In the genomic region with DNA sequence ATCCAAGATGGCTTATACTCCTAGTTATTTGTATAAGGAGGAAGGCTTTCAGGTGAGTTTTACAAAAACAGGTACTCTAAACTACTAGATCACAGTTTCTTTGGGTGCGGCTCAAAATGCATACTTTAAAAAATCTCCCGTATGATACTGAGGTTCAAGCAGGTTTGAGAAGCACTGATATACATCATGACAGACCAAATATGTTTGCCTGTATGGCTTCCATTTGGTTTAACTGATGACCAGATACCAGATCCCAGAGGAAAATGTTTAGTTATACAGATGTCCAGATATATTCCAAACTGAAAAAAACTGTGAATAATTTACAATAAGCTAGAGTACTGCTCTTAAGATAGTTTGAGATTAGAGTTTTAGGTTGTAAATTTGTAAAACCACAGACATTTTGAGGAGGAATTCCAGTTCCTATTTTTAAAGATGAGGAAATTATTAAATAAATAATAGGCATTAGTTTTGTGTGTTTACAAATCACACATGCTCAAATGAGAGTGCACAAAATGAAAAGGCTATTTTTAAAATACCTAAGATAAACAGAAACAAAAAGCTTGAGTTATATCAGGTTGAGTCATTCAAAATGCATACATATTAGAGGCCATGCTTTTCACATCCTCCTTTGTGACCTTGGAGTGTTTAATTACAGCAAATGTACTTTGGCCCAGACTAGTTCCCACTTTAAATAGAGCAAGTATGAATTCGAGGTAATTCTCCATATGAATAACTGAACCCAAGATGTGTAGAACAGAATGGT, we compare ENCODE assay signal across 10 cellular contexts.
A peak's percentile ranks its signal among the peaks of the same experiment; 100 is the strongest.
DNase-seq lines count a peak whose midpoint lies in the region; ATAC-seq and TF ChIP-seq lines count a peak whose summit lies in the region.
"Had no signal": no experiment of that assay in that cellular context is flagged by ENCODE, and none has a peak within 500 bp of the region (broad histone marks: within the 10 kb centered on the region; RNA-seq: fewer than 3 reads in every experiment).

No MANE protein-coding gene starts in this region.

- no peak overlapping the region for H3K4me3 Mint-ChIP-seq in stimulated activated naive CD8-positive, alpha-beta T cell treated with anti-CD3 and anti-CD28 coated beads, Interleukin-15, amount 100 ng/mL, for 72 hours
- H3K4me3 Mint-ChIP-seq in CD4-positive, alpha-beta T cell: no peak overlapping the region
- H3K4me3 Mint-ChIP-seq: activated CD8-positive, alpha-beta T cell treated with anti-CD3 and anti-CD28 coated beads for 36 hours had no signal

- H3K27me3 Mint-ChIP-seq in stimulated activated naive CD8-positive, alpha-beta T cell treated with anti-CD3 and anti-CD28 coated beads, Interleukin-15, amount 100 ng/mL, for 72 hours: no peaks in the 10 kb centered on the region
- H3K27me3 Mint-ChIP-seq in CD4-positive, alpha-beta T cell: no peaks in the 10 kb centered on the region
- H3K27me3 Mint-ChIP-seq: activated CD8-positive, alpha-beta T cell treated with anti-CD3 and anti-CD28 coated beads for 36 hours had no signal

- H3K36me3 Mint-ChIP-seq in CD4-positive, alpha-beta T cell (ENCODE audit: low read depth): no peaks in the 10 kb centered on the region

- DNase-seq in DMS53 treated with DMSO at 0.1 percent for 48 hours (lab: John Stamatoyannopoulos, UW; ENCODE audit: unreplicated experiment) (peak; percentile 28), adipocyte (ENCODE audit: low read depth) (peak; percentile 47), left lung (no peak), NCI-H748 (lab: John Stamatoyannopoulos, UW; ENCODE audit: unreplicated experiment) (no peak), OCI-M2 (lab: John Stamatoyannopoulos, UW; ENCODE audit: unreplicated experiment) (no peak)
- no peak for DNase-seq in stimulated activated naive CD8-positive, alpha-beta T cell treated with anti-CD3 and anti-CD28 coated beads, Interleukin-15, amount 100 ng/mL, for 72 hours
- DNase-seq in CD4-positive, alpha-beta T cell: no peak
- DNase-seq: activated CD8-positive, alpha-beta T cell treated with anti-CD3 and anti-CD28 coated beads for 36 hours; SHP77 treated with DMSO at 0.1 percent for 48 hours had no signal

- TF ChIP-seq CTCF in HEK293 (tag by site-specific recombination; IDR thresholded peaks at IDR 0.05) (no peak), left lung (IDR thresholded peaks at IDR 0.05) (no peak)
- no peak for TF ChIP-seq CTCF in CD4-positive, alpha-beta T cell (IDR thresholded peaks at IDR 0.05)

- peak overlapping the region; percentile 44 for H3K9ac ChIP-seq in adipocyte (ENCODE audit: low read length)

- H3K27me3 ChIP-seq in adipocyte (replicated peaks; ENCODE audit: control insufficient read depth, insufficient read depth, low read length): no peaks in the 10 kb centered on the region
- H3K27me3 ChIP-seq in left lung: no peaks in the 10 kb centered on the region
- H3K27me3 ChIP-seq in CD4-positive, alpha-beta T cell (ENCODE audit: control insufficient read depth, insufficient read depth, low read length): no peaks in the 10 kb centered on the region

- no peak overlapping the region for H3K27ac ChIP-seq in HEK293 (ENCODE audit: extremely low read depth, low read depth, low read length)
- no peak overlapping the region for H3K27ac ChIP-seq in left lung
- no peak overlapping the region for H3K27ac ChIP-seq in CD4-positive, alpha-beta T cell (ENCODE audit: low read depth, low read length)

- POLR2A ChIA-PET in HEK293 (lab: Yijun Ruan, JAX): no interaction called here
- POLR2A ChIA-PET in CD4-positive, alpha-beta T cell (lab: Charles Lee): no interaction called here

- no peak overlapping the region for H3K4me3 ChIP-seq in HEK293 (ENCODE audit: low read depth, low read length)
- no peak overlapping the region for H3K4me3 ChIP-seq in adipocyte (ENCODE audit: low read length)
- no peak overlapping the region for H3K4me3 ChIP-seq in left lung

- H3K4me1 ChIP-seq in HEK293 (ENCODE audit: control insufficient read depth, insufficient read depth, low read length) (peaks cover 25% of the 10 kb centered on the region), adipocyte (ENCODE audit: control insufficient read depth, insufficient read depth, low read length) (peaks cover 21% of the 10 kb centered on the region), left lung (peaks cover 6 to 11% of the 10 kb centered on the region in 2 donors)

- H3K4me1 Mint-ChIP-seq in stimulated activated naive CD8-positive, alpha-beta T cell treated with anti-CD3 and anti-CD28 coated beads, Interleukin-15, amount 100 ng/mL, for 72 hours: no peaks in the 10 kb centered on the region
- no peaks in the 10 kb centered on the region for H3K4me1 Mint-ChIP-seq in CD4-positive, alpha-beta T cell (ENCODE audit: low read depth)

- H3K36me3 ChIP-seq in HEK293 (ENCODE audit: control insufficient read depth in 2 of 2, insufficient read depth in 1 of 2, low read length in 2 of 2) (no peaks in the 10 kb centered on the region), adipocyte (ENCODE audit: control insufficient read depth, insufficient read depth, low read length, severe bottlenecking) (no peaks in the 10 kb centered on the region), left lung (no peaks in the 10 kb centered on the region)

- intact Hi-C loops in left lung (cut with DNase I): no loop called here
- intact Hi-C loops in CD4-positive, alpha-beta T cell (cut with DNase I, micrococcal nuclease): no loop called here

- no peaks in the 10 kb centered on the region for H3K9me3 ChIP-seq in HEK293 (ENCODE audit: control insufficient read depth, insufficient read depth, low read depth, low read length)
- no peaks in the 10 kb centered on the region for H3K9me3 ChIP-seq in adipocyte (ENCODE audit: control insufficient read depth, low read length)
- no peaks in the 10 kb centered on the region for H3K9me3 ChIP-seq in left lung
- no peaks in the 10 kb centered on the region for H3K9me3 ChIP-seq in CD4-positive, alpha-beta T cell (ENCODE audit: control insufficient read depth, low read length)

- ATAC-seq in left lung: peak; percentile 68
- no peak for ATAC-seq in stimulated activated naive CD8-positive, alpha-beta T cell treated with anti-CD3 and anti-CD28 coated beads, Interleukin-15, amount 100 ng/mL, for 72 hours
- no peak for ATAC-seq in CD4-positive, alpha-beta T cell (ENCODE audit: poor library complexity)
- ATAC-seq: activated CD8-positive, alpha-beta T cell treated with anti-CD3 and anti-CD28 coated beads for 36 hours had no signal

- CTCF ChIA-PET in HEK293 (lab: Yijun Ruan, JAX): interaction anchor here (1.0 kb wide), 1 partner anchor 125 kb away, joined by 3 read pairs; no protein-coding TSS in a partner anchor
- CTCF ChIA-PET in CD4-positive, alpha-beta T cell (lab: Charles Lee): no interaction called here

- peak overlapping the region in 1 of 2 donors; percentile 40 for H3K27ac Mint-ChIP-seq in stimulated activated naive CD8-positive, alpha-beta T cell treated with anti-CD3 and anti-CD28 coated beads, Interleukin-15, amount 100 ng/mL, for 72 hours
- no peak overlapping the region for H3K27ac Mint-ChIP-seq in CD4-positive, alpha-beta T cell
- H3K27ac Mint-ChIP-seq: activated CD8-positive, alpha-beta T cell treated with anti-CD3 and anti-CD28 coated beads for 36 hours had no signal

- H3K9me3 Mint-ChIP-seq in stimulated activated naive CD8-positive, alpha-beta T cell treated with anti-CD3 and anti-CD28 coated beads, Interleukin-15, amount 100 ng/mL, for 72 hours: no peaks in the 10 kb centered on the region
- H3K9me3 Mint-ChIP-seq in CD4-positive, alpha-beta T cell: no peaks in the 10 kb centered on the region
- H3K9me3 Mint-ChIP-seq: activated CD8-positive, alpha-beta T cell treated with anti-CD3 and anti-CD28 coated beads for 36 hours had no signal

TF ChIP-seq in HEK293, 187 proteins besides CTCF, POLR2A, EP300 and RAD21 (continues in another document):
- no peak for TF ChIP-seq ZNF223 (tag by site-specific recombination; IDR thresholded peaks at IDR 0.05)
- no peak for TF ChIP-seq ZNF112 (tag by site-specific recombination; IDR thresholded peaks at IDR 0.05)
- TF ChIP-seq, protein P1, sequence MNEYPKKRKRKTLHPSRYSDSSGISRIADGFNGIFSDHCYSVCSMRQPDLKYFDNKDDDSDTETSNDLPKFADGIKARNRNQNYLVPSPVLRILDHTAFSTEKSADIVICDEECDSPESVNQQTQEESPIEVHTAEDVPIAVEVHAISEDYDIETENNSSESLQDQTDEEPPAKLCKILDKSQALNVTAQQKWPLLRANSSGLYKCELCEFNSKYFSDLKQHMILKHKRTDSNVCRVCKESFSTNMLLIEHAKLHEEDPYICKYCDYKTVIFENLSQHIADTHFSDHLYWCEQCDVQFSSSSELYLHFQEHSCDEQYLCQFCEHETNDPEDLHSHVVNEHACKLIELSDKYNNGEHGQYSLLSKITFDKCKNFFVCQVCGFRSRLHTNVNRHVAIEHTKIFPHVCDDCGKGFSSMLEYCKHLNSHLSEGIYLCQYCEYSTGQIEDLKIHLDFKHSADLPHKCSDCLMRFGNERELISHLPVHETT (tag by site-specific recombination; IDR thresholded peaks at IDR 0.05): no peak
- no peak for TF ChIP-seq ZSCAN4 (tag by site-specific recombination; IDR thresholded peaks at IDR 0.05)
- TF ChIP-seq PRDM6 (tag by site-specific recombination; IDR thresholded peaks at IDR 0.05): peak; percentile 39
- TF ChIP-seq ZBTB17 (tag by site-specific recombination; IDR thresholded peaks at IDR 0.05): no peak
- 0 out of 2 replicates have a peak, but pooled peaks have one; percentile 25 for TF ChIP-seq WT1 (tag by site-specific recombination; IDR thresholded peaks at IDR 0.05)
- no peak for TF ChIP-seq ZFP41 (tag by site-specific recombination; IDR thresholded peaks at IDR 0.05; ENCODE audit: borderline replicate concordance)

Comparison
In these comparisons a context has a peak if more than half of its experiments do, and no peak if none do; other contexts are left out.
1. DNase-seq: peak in DMS53 treated with DMSO at 0.1 percent for 48 hours (single experiment) and adipocyte (single experiment); none in left lung (0 of 2), NCI-H748 (single experiment), OCI-M2 (single experiment), stimulated activated naive CD8-positive, alpha-beta T cell treated with anti-CD3 and anti-CD28 coated beads, Interleukin-15, amount 100 ng/mL, for 72 hours (0 of 2) and CD4-positive, alpha-beta T cell (0 of 10).